Comparison of ENCODE assay signal across 13 cellular contexts in the genomic region with DNA sequence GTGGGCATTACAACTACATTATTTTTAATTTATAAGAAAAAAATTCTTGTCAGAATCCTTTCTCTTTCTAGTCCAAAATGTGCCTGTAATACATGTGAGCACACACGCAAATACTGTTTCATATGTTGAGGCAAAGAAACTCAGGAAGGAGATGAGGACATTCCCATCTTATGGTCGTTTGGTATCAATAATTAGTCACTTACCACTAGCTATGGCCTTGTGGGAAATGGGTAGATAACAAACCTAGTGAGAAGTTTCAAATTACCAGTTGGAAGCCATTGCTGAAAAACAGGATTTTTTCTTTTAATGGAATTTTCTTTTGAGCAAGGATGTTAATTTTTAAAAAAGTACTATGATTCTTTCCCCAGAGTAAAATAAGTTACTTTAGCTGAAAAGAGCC. TPM values are rescaled to one million over a fixed set of nuclear protein-coding genes. Genes with fewer than 3 reads are reported as not detected.
DNase-seq lines count a peak whose midpoint lies in the region; ATAC-seq, FAIRE-seq and TF ChIP-seq lines count a peak whose summit lies in the region.
"Had no signal": no experiment of that assay in that cellular context is flagged by ENCODE, and none has a peak within 500 bp of the region (broad histone marks: within the 10 kb centered on the region; RNA-seq: fewer than 3 reads in every experiment).

No MANE protein-coding gene starts in this region.

- no peak for TF ChIP-seq RAD21 in K562 (CRISPR knock-in tag; conservative IDR thresholded peaks at IDR 0.05 in 1 of 2, IDR thresholded peaks at IDR 0.05 in 1 of 2)

- peaks cover 0 to 41% of the 10 kb centered on the region in 2 experiments; a peak in 3 of 5 replicates for H3K4me1 ChIP-seq in K562 (replicated peaks in 1 of 2; ENCODE audit: control insufficient read depth in 2 of 2, insufficient read depth in 2 of 2, low read length in 2 of 2)
- H3K4me1 ChIP-seq in lung (ENCODE audit: control insufficient read depth in 2 of 2, insufficient read depth in 2 of 2, low read length in 2 of 2) = peaks cover 12 to 28% of the 10 kb centered on the region in 2 donors
- H3K4me1 ChIP-seq in thoracic aorta (ENCODE audit: control insufficient read depth in 1 of 2, low read depth in 2 of 2) = peaks cover 37 to 69% of the 10 kb centered on the region in 2 donors

- CTCF ChIA-PET in K562 (lab: Yijun Ruan, JAX; ENCODE audit: low intra/inter-chr PET ratio) = no interaction called here
- CTCF ChIA-PET in activated CD8-positive, alpha-beta T cell treated with anti-CD3 and anti-CD28 coated beads for 36 hours (lab: Charles Lee) = interaction anchor here (1.0 to 1.7 kb wide), 2 partner anchors 8 to 110 kb away, joined by 3 to 10 read pairs; no protein-coding TSS in a partner anchor

- POLR2A ChIA-PET in K562 (lab: Yijun Ruan, JAX) = interaction anchor here (0.9 to 1.0 kb wide), 2 partner anchors 9 to 13 kb away, joined by 3 to 5 read pairs; no protein-coding TSS in a partner anchor
- POLR2A ChIA-PET in activated CD8-positive, alpha-beta T cell treated with anti-CD3 and anti-CD28 coated beads for 36 hours (lab: Charles Lee) = no interaction called here

- peaks cover 15% of the 10 kb centered on the region; the same call in 2 of the 3 replicates for H3K36me3 ChIP-seq in K562 (ENCODE audit: control insufficient read depth, insufficient read depth, low read length)
- no peaks in the 10 kb centered on the region for H3K36me3 ChIP-seq in lung (ENCODE audit: control insufficient read depth in 2 of 2, insufficient read depth in 2 of 2, low read length in 2 of 2)
- H3K36me3 ChIP-seq in thoracic aorta = no peaks in the 10 kb centered on the region

- no peaks in the 10 kb centered on the region; the same call in 1 of the 2 replicates for H4K20me1 ChIP-seq in K562 (replicated peaks; ENCODE audit: control insufficient read depth, insufficient read depth, low read length)

- peak overlapping the region; percentile 75 for H3K27ac ChIP-seq in K562 (ENCODE audit: extremely low read depth, low read depth, low read length)
- peak overlapping the region; percentile 28 to 37 for H3K27ac ChIP-seq in lung (ENCODE audit: low read depth in 1 of 2, low read length in 1 of 2)
- H3K27ac ChIP-seq in thoracic aorta = peak overlapping the region; percentile 63 to 71
- H3K27ac ChIP-seq: HL-60 had no signal

- no peak for FAIRE-seq in K562 (lab: Jason Lieb, UNC)

- H3K9me3 ChIP-seq in K562 (replicated peaks; ENCODE audit: control insufficient read depth, insufficient read depth, low read depth, low read length) (no peaks in the 10 kb centered on the region), lung (ENCODE audit: control insufficient read depth in 2 of 2, insufficient read depth in 1 of 2, low read length in 1 of 2) (no peaks in the 10 kb centered on the region), thoracic aorta (no peaks in the 10 kb centered on the region), T-helper 17 cell (ENCODE audit: control insufficient read depth, low read length, poor library complexity, severe bottlenecking) (no peaks in the 10 kb centered on the region)

- H3K9me1 ChIP-seq in K562 (ENCODE audit: control insufficient read depth, insufficient read depth, low read length) = no peaks in the 10 kb centered on the region

- no peak for TF ChIP-seq POLR2A in K562 (conservative IDR thresholded peaks at IDR 0.05)

- WGBS in K562 (ENCODE audit: insufficient coverage, low coverage, missing lambda C conversion rate) = 19% methylated on average over 2 of the region's 2 CpGs
- 48 to 52% methylated on average over 2 of the region's 2 CpGs for WGBS in lung, 2 donors

- no peak overlapping the region for H2AFZ ChIP-seq in K562 (ENCODE audit: low read depth, low read length)

- in situ Hi-C loops in K562 (cut with MboI) = no loop called here

- no peak overlapping the region for H3K27ac Mint-ChIP-seq in T-helper 17 cell
- no peak overlapping the region for H3K27ac Mint-ChIP-seq in activated CD8-positive, alpha-beta T cell treated with anti-CD3 and anti-CD28 coated beads for 36 hours
- H3K27ac Mint-ChIP-seq: activated naive CD4-positive, alpha-beta T cell treated with anti-CD3 and anti-CD28 coated beads for 36 hours; T-cell had no signal

- intact Hi-C loops in K562 (cut with micrococcal nuclease) = no loop called here
- intact Hi-C loops in activated CD8-positive, alpha-beta T cell treated with anti-CD3 and anti-CD28 coated beads for 36 hours (cut with micrococcal nuclease) = loop anchor here (5.0 kb wide), 1 partner anchor 103 kb away; no protein-coding TSS in a partner anchor

- H3K9ac ChIP-seq in K562 (ENCODE audit: insufficient read depth in 1 of 2, low read depth in 2 of 2, low read length in 2 of 2) = no peak overlapping the region

- no peaks in the 10 kb centered on the region for H3K4me1 Mint-ChIP-seq in T-helper 17 cell
- H3K4me1 Mint-ChIP-seq in activated CD8-positive, alpha-beta T cell treated with anti-CD3 and anti-CD28 coated beads for 36 hours (ENCODE audit: low read depth) = no peaks in the 10 kb centered on the region
- H3K4me1 Mint-ChIP-seq: T-cell had no signal

- no peak overlapping the region for H3K4me3 ChIP-seq in K562
- H3K4me3 ChIP-seq in lung = no peak overlapping the region
- H3K4me3 ChIP-seq in thoracic aorta = peak overlapping the region; percentile 51

- BruUV-seq in K562 (replicated peaks; lab: Mats Ljungman, UMichigan) = no TSS peak

- H3K79me2 ChIP-seq in K562 (ENCODE audit: control insufficient read depth, insufficient read depth, low read length) = peaks cover 85% of the 10 kb centered on the region

- H3K27me3 ChIP-seq in K562 (ENCODE audit: control insufficient read depth in 2 of 2, insufficient read depth in 2 of 2, low read length in 2 of 2) (no peaks in the 10 kb centered on the region), lung (ENCODE audit: control insufficient read depth, insufficient read depth) (no peaks in the 10 kb centered on the region), thoracic aorta (replicated peaks; ENCODE audit: insufficient read depth) (no peaks in the 10 kb centered on the region)

- DNase-seq in LHCN-M2 (ENCODE audit: low read depth) (peak; percentile 62), K562 (ENCODE audit: extremely low read depth in 1 of 4, low spot score in 3 of 4) (no peak), lung (ENCODE audit: low spot score) (no peak), thoracic aorta (ENCODE audit: low spot score) (no peak), T-helper 17 cell (no peak), midbrain (lab: John Stamatoyannopoulos, UW) (no peak)
- no peak for DNase-seq in activated CD8-positive, alpha-beta T cell treated with anti-CD3 and anti-CD28 coated beads for 36 hours
- DNase-seq: activated CD4-positive, alpha-beta T cell treated with anti-CD3 and anti-CD28 coated beads, Interleukin-2, amount 50 U/mL, for 48 hours; activated naive CD4-positive, alpha-beta T cell treated with anti-CD3 and anti-CD28 coated beads for 36 hours; DMS 273 treated with DMSO at 0.1 percent for 48 hours; effector CD4-positive, alpha-beta T cell; T-cell had no signal

- H3K4me3 Mint-ChIP-seq in T-helper 17 cell = no peak overlapping the region
- H3K4me3 Mint-ChIP-seq in activated CD8-positive, alpha-beta T cell treated with anti-CD3 and anti-CD28 coated beads for 36 hours = no peak overlapping the region
- H3K4me3 Mint-ChIP-seq: activated naive CD4-positive, alpha-beta T cell treated with anti-CD3 and anti-CD28 coated beads for 36 hours; T-cell had no signal

- peaks cover 27% of the 10 kb centered on the region for H3K27me3 Mint-ChIP-seq in T-helper 17 cell
- H3K27me3 Mint-ChIP-seq in activated CD8-positive, alpha-beta T cell treated with anti-CD3 and anti-CD28 coated beads for 36 hours = peaks cover 3% of the 10 kb centered on the region

- H3K9me3 Mint-ChIP-seq in activated CD8-positive, alpha-beta T cell treated with anti-CD3 and anti-CD28 coated beads for 36 hours = no peaks in the 10 kb centered on the region
- H3K9me3 Mint-ChIP-seq: activated naive CD4-positive, alpha-beta T cell treated with anti-CD3 and anti-CD28 coated beads for 36 hours; T-cell had no signal

- TF ChIP-seq EP300 in K562 (IDR thresholded peaks at IDR 0.05; ENCODE audit: low read length) = no peak

- no peak for TF ChIP-seq CTCF in K562 (IDR thresholded peaks at IDR 0.05 in 2 of 3, conservative IDR thresholded peaks at IDR 0.05 in 1 of 3; ENCODE audit: insufficient read depth in 2 of 3, low read depth in 1 of 3, low read length in 3 of 3)
- TF ChIP-seq CTCF in lung (IDR thresholded peaks at IDR 0.05; ENCODE audit: control extremely low read depth, extremely low read depth) = no peak
- TF ChIP-seq CTCF in thoracic aorta (IDR thresholded peaks at IDR 0.05) = no peak
- TF ChIP-seq CTCF in activated CD8-positive, alpha-beta T cell treated with anti-CD3 and anti-CD28 coated beads for 36 hours (IDR thresholded peaks at IDR 0.05) = no peak

- no peak for ATAC-seq in K562
- no peak for ATAC-seq in lung (ENCODE audit: insufficient read depth, low FRiP score)
- no peak for ATAC-seq in thoracic aorta (ENCODE audit: insufficient number of reproducible peaks, low FRiP score, low read depth)
- no peak for ATAC-seq in T-helper 17 cell
- no peak for ATAC-seq in activated CD8-positive, alpha-beta T cell treated with anti-CD3 and anti-CD28 coated beads for 36 hours
- ATAC-seq: T-cell had no signal

- no peaks in the 10 kb centered on the region for H3K36me3 Mint-ChIP-seq in T-helper 17 cell (ENCODE audit: low read depth)
- H3K36me3 Mint-ChIP-seq in activated CD8-positive, alpha-beta T cell treated with anti-CD3 and anti-CD28 coated beads for 36 hours (ENCODE audit: low read depth) = no peaks in the 10 kb centered on the region
- H3K36me3 Mint-ChIP-seq: T-cell had no signal

- H3K4me2 ChIP-seq in K562 (ENCODE audit: insufficient read depth, low read length) = peak overlapping the region; percentile 70; the same call in 1 of the 2 replicates

RNA-seq across cellular contexts. Expression of a gene that starts 25.7 kb away (rescaled TPM):
- total RNA-seq in LHCN-M2 (2014; rRNA removed) = 30.2 and 39.8 TPM in 2 replicates
- 16.7 TPM for polyA plus RNA-seq in LHCN-M2 (2012)
- total RNA-seq in K562 (2011; cell fraction: chromatin; rRNA removed; ENCODE audit: low replicate concordance) = 33.3 and 42.6 TPM in 2 replicates
- 17.8 and 18.0 TPM in 2 replicates for total RNA-seq in K562 (2011; cell fraction: nucleolus; rRNA removed)
- total RNA-seq in K562 (2011; cell fraction: nucleoplasm; rRNA removed) = 26.3 and 39.2 TPM in 2 replicates
- 20.9 and 22.1 TPM in 2 replicates for total RNA-seq in K562 (2014; rRNA removed)
- 14.0 and 14.4 TPM in 2 replicates for total RNA-seq in K562 (2014; rRNA removed; fragmentation: Illumina TruSeq; extraction: Trizol)
- total RNA-seq in K562 (2015; rRNA removed; fragmentation: Illumina TruSeq; extraction: Trizol) = 12.8 and 12.9 TPM in 2 replicates
- 29.9 and 35.4 TPM in 2 replicates for total RNA-seq in K562 (2021)
- polyA plus RNA-seq in K562 (2011; rRNA removed) = 2.5 and 16.7 TPM in 2 replicates
- 2.0 and 12.2 TPM in 2 replicates for polyA plus RNA-seq in K562 (2011; cell fraction: cytosol; rRNA removed)
- 3.0 and 21.5 TPM in 2 replicates for polyA plus RNA-seq in K562 (2011; cell fraction: nucleus; rRNA removed)
- 17.9 and 23.2 TPM in 2 replicates for polyA plus RNA-seq in K562 (2012)
- 18.7 and 18.8 TPM in 2 replicates for polyA plus RNA-seq in K562 (2014; fragmentation: Illumina TruSeq; extraction: Trizol)
- polyA plus RNA-seq in K562 (2014; fragmentation: Nextera tagmentation; extraction: Ambion mirVana) = 1 to 10 TPM; 4.0 to 4.7 TPM
- 12.6 and 13.3 TPM in 2 replicates for polyA plus RNA-seq in K562 (2014; rRNA removed)
- polyA minus RNA-seq in K562 (2011; rRNA and poly(A)+ RNA removed) = 5.5 and 37.5 TPM in 2 replicates
- 3.5 and 21.8 TPM in 2 replicates for polyA minus RNA-seq in K562 (2011; cell fraction: cytosol; rRNA and poly(A)+ RNA removed)
- polyA minus RNA-seq in K562 (2011; cell fraction: nucleus; rRNA and poly(A)+ RNA removed) = 3.9 and 17.8 TPM in 2 replicates
- total RNA-seq in lung = 10 to 100 TPM; 43.6 to 68.5 TPM
- 10 to 100 TPM in 1 of 2 donors, 1 to 10 TPM in 1; 7.4 to 11.0 TPM for polyA plus RNA-seq in lung
- 10 to 100 TPM; 64.2 to 89.5 TPM for total RNA-seq in thoracic aorta
- total RNA-seq in T-helper 17 cell = 1 to 10 TPM in 1 of 2 donors, under 1 TPM in 1; 0.25 to 2.0 TPM
- total RNA-seq in activated CD8-positive, alpha-beta T cell treated with anti-CD3 and anti-CD28 coated beads for 36 hours = 1 to 10 TPM; 1.5 to 1.7 TPM

Comparison
In these comparisons a context has a peak if more than half of its experiments do, and no peak if none do; other contexts are left out.
1. RNA of a gene that starts 25.7 kb away (total RNA-seq): 64.2 to 89.5 TPM in thoracic aorta, 43.6 to 68.5 TPM in lung, 30.2 to 39.8 TPM in LHCN-M2 and 12.8 to 42.6 TPM in K562; 0.25 to 2.0 TPM in T-helper 17 cell and 1.5 to 1.7 TPM in activated CD8-positive, alpha-beta T cell treated with anti-CD3 and anti-CD28 coated beads for 36 hours; every median in the first group is over 4 times any median in the second.
2. Peak in every context shown above with its lines, with median percentiles within 50 percentile points of each other: H3K27ac ChIP-seq.